Comparison of ENCODE assay signal across 24 cellular contexts in the genomic region with DNA sequence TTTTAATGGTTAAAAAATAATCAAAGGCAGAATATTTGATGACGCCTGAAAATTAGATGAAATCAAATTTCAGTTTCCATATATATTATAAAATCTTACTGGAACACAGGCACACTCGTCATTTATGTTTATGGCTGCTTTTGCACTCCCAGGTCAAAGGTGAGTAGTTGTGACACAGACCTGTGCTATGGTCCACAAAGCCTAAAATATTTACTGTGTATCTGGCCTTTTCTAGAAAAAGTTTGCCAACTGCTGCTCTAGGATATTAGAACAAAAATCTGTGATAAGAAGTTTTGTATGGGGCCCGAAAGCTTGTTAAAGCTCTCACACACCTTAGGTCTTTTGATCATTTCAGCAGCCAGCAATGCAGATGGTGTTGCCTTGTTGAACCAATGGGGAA.
DNase-seq lines count a peak whose midpoint lies in the region; ATAC-seq, FAIRE-seq and TF ChIP-seq lines count a peak whose summit lies in the region.
"Had no signal": no experiment of that assay in that cellular context is flagged by ENCODE, and none has a peak within 500 bp of the region (broad histone marks: within the 10 kb centered on the region; RNA-seq: fewer than 3 reads in every experiment).

No MANE protein-coding gene starts in this region.

- no peaks in the 10 kb centered on the region for H3K27me3 Mint-ChIP-seq in stimulated activated naive CD8-positive, alpha-beta T cell treated with anti-CD3 and anti-CD28 coated beads, Interleukin-15, amount 100 ng/mL, for 72 hours
- H3K27me3 Mint-ChIP-seq: CD4-positive, alpha-beta T cell; CD8-positive, alpha-beta memory T cell had no signal

- H3K4me3 Mint-ChIP-seq in stimulated activated naive CD8-positive, alpha-beta T cell treated with anti-CD3 and anti-CD28 coated beads, Interleukin-15, amount 100 ng/mL, for 72 hours = no peak overlapping the region
- H3K4me3 Mint-ChIP-seq: CD14-positive monocyte; CD4-positive, alpha-beta T cell; CD8-positive, alpha-beta memory T cell; GM23338; H9; HFFc6 had no signal

- no peak for TF ChIP-seq POLR2A in GM12891 (IDR thresholded peaks at IDR 0.05; ENCODE audit: low read depth, low read length)

- ATAC-seq in left colon = peak; percentile 58
- no peak for ATAC-seq in stimulated activated naive CD8-positive, alpha-beta T cell treated with anti-CD3 and anti-CD28 coated beads, Interleukin-15, amount 100 ng/mL, for 72 hours
- ATAC-seq: A549, GM23338 had no signal

- no peaks in the 10 kb centered on the region for H3K4me1 Mint-ChIP-seq in stimulated activated naive CD8-positive, alpha-beta T cell treated with anti-CD3 and anti-CD28 coated beads, Interleukin-15, amount 100 ng/mL, for 72 hours
- H3K4me1 Mint-ChIP-seq: CD8-positive, alpha-beta memory T cell; GM23338; H9 had no signal

- H3K27ac ChIP-seq in liver (ENCODE audit: low read depth in 1 of 2, low read length in 2 of 2) (no peak overlapping the region), small intestine (ENCODE audit: low read depth in 1 of 2, low read length in 1 of 2) (no peak overlapping the region)
- H3K27ac ChIP-seq: A549; BLaER1 treated with 17β-estradiol and CSF1 and Interleukin-3, amounts not matched to agents 10 nM and 100 nM had no signal

- H3K9ac ChIP-seq in liver (ENCODE audit: low read depth in 1 of 2, low read length in 2 of 2) = no peak overlapping the region
- H3K9ac ChIP-seq: BLaER1 treated with 17β-estradiol and CSF1 and Interleukin-3, amounts not matched to agents 10 nM and 100 nM had no signal

- no peak overlapping the region for H3K27ac Mint-ChIP-seq in stimulated activated naive CD8-positive, alpha-beta T cell treated with anti-CD3 and anti-CD28 coated beads, Interleukin-15, amount 100 ng/mL, for 72 hours
- H3K27ac Mint-ChIP-seq: CD14-positive monocyte; CD4-positive, alpha-beta T cell; CD8-positive, alpha-beta memory T cell; GM23338; HFFc6 had no signal

- H3K36me3 ChIP-seq in liver (ENCODE audit: control insufficient read depth in 4 of 4, insufficient read depth in 3 of 4, low read depth in 1 of 4, low read length in 3 of 4) = no peaks in the 10 kb centered on the region
- peaks cover 0 to 2% of the 10 kb centered on the region in 2 donors for H3K36me3 ChIP-seq in small intestine (ENCODE audit: control insufficient read depth in 2 of 2, insufficient read depth in 2 of 2, low read length in 2 of 2)
- H3K36me3 ChIP-seq: BE2C; BLaER1 treated with 17β-estradiol and CSF1 and Interleukin-3, amounts not matched to agents 10 nM and 100 nM had no signal

- WGBS in liver = 75% methylated on average over 3 of the region's 3 CpGs
- WGBS in small intestine, 3 donors = 55 to 73% (median 66%) methylated on average over 3 of the region's 3 CpGs

- H3K4me1 ChIP-seq in liver (ENCODE audit: control insufficient read depth in 4 of 4, insufficient read depth in 4 of 4, low read length in 3 of 4) (no peaks in the 10 kb centered on the region), small intestine (ENCODE audit: control insufficient read depth in 2 of 2, insufficient read depth in 1 of 2, low read depth in 1 of 2, low read length in 1 of 2) (no peaks in the 10 kb centered on the region)
- H3K4me1 ChIP-seq: BE2C; BLaER1 treated with 17β-estradiol and CSF1 and Interleukin-3, amounts not matched to agents 10 nM and 100 nM had no signal

- H3K27me3 ChIP-seq in liver (ENCODE audit: control insufficient read depth in 4 of 4, insufficient read depth in 4 of 4, low read length in 3 of 4) = no peaks in the 10 kb centered on the region
- no peaks in the 10 kb centered on the region for H3K27me3 ChIP-seq in small intestine (ENCODE audit: control insufficient read depth in 2 of 2, insufficient read depth in 2 of 2, low read length in 2 of 2)
- H3K27me3 ChIP-seq: BE2C; BLaER1 treated with 17β-estradiol and CSF1 and Interleukin-3, amounts not matched to agents 10 nM and 100 nM had no signal

- H3K4me3 ChIP-seq in liver (ENCODE audit: low read depth in 1 of 3, low read length in 3 of 3) = no peak overlapping the region
- H3K4me3 ChIP-seq in small intestine (ENCODE audit: low read depth in 1 of 2, low read length in 2 of 2) = no peak overlapping the region
- H3K4me3 ChIP-seq: A549; BLaER1 treated with 17β-estradiol and CSF1 and Interleukin-3, amounts not matched to agents 10 nM and 100 nM; GM23338 had no signal

- no peaks in the 10 kb centered on the region for H3K9me3 ChIP-seq in liver (ENCODE audit: control insufficient read depth in 4 of 4, low read length in 3 of 4)
- no peaks in the 10 kb centered on the region for H3K9me3 ChIP-seq in small intestine (ENCODE audit: control insufficient read depth, low read depth)
- H3K9me3 ChIP-seq: A549; BE2C; BLaER1 treated with 17β-estradiol and CSF1 and Interleukin-3, amounts not matched to agents 10 nM and 100 nM had no signal

- H3K9me3 Mint-ChIP-seq in stimulated activated naive CD8-positive, alpha-beta T cell treated with anti-CD3 and anti-CD28 coated beads, Interleukin-15, amount 100 ng/mL, for 72 hours = no peaks in the 10 kb centered on the region
- H3K9me3 Mint-ChIP-seq: CD4-positive, alpha-beta T cell; CD8-positive, alpha-beta memory T cell; GM23338; H9; HFFc6 had no signal

- FAIRE-seq in GM12891 (lab: Jason Lieb, UNC) (peak; percentile 51), small intestine (lab: Jason Lieb, UNC) (no peak)
- FAIRE-seq: A549, G401.6, GM19239 had no signal

- no peak for TF ChIP-seq RAD21 in liver (IDR thresholded peaks at IDR 0.05)

- intact Hi-C loops in left colon (cut with DNase I, micrococcal nuclease) = no loop called here

- TF ChIP-seq CTCF in liver (IDR thresholded peaks at IDR 0.05; ENCODE audit: low read depth, low read length, missing input control) = no peak

- no peak for DNase-seq in GM12891 (ENCODE audit: insufficient read length, low spot score)
- DNase-seq in left colon = no peak
- DNase-seq in small intestine = peak; percentile 37
- DNase-seq in hepatic stellate cell (ENCODE audit: low spot score) = no peak
- DNase-seq in activated naive CD4-positive, alpha-beta T cell treated with anti-CD3 and anti-CD28 coated beads, Interleukin-2, amount 50 U/mL, for 16 hours = no peak
- no peak for DNase-seq in stimulated activated naive CD8-positive, alpha-beta T cell treated with anti-CD3 and anti-CD28 coated beads, Interleukin-15, amount 100 ng/mL, for 72 hours
- DNase-seq: 8988T; ACHN; AML-193; BE2C; Calu3; CD4-positive, alpha-beta T cell; CD8-positive, alpha-beta memory T cell; DMS153; DND-41; H9; HFFc6 had no signal

TF ChIP-seq in GM12891, 5 proteins besides CTCF, POLR2A, EP300 and RAD21:
- TF ChIP-seq SPI1 (IDR thresholded peaks at IDR 0.05; ENCODE audit: low read depth, low read length) (no peak), POLR2AphosphoS5 (IDR thresholded peaks at IDR 0.05; ENCODE audit: low read depth, low read length) (no peak), POU2F2 (IDR thresholded peaks at IDR 0.05; ENCODE audit: low read depth, low read length) (no peak), PAX5 (IDR thresholded peaks at IDR 0.05; ENCODE audit: insufficient read depth, low read length, severe bottlenecking) (no peak), TAF1 (IDR thresholded peaks at IDR 0.05; ENCODE audit: low read depth, low read length) (no peak)

TF ChIP-seq in liver, 16 proteins besides CTCF, POLR2A, EP300 and RAD21:
- peak; percentile 55 to 63 for TF ChIP-seq HNF4A (conservative IDR thresholded peaks at IDR 0.05)
- TF ChIP-seq RXRA (IDR thresholded peaks at IDR 0.05) = peak in 1 of 2 donors; percentile 16
- TF ChIP-seq GABPA (IDR thresholded peaks at IDR 0.05 in 1 of 2, conservative IDR thresholded peaks at IDR 0.05 in 1 of 2) = no peak
TF ChIP-seq in liver: peak in this region for 2.
